Comparison of ENCODE assay signal across 22 cellular contexts in the genomic region with DNA sequence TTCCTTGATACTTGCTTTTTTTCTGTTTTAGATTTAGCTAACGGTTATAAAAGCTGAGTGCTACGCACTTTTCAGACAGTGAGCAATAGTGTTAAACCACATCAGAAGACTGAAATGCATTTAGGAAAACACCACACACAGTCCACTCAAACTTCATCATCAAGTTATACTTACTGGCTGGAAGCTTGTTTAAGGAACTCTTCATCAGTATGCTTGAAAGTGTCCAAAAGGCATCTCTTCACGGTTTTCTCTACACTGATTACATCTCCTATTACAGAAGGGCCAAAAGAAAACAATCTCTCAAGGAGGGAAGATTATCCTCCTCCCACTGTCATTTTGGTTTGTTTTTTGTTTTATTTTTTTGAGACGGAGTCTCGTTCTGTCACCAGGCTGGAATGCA. TPM values are rescaled to one million over a fixed set of nuclear protein-coding genes. Genes with fewer than 3 reads are reported as not detected.
"Had no signal": no experiment of that assay in that cellular context is flagged by ENCODE, and none has a peak within 500 bp of the region (broad histone marks: within the 10 kb centered on the region; RNA-seq: fewer than 3 reads in every experiment).

No MANE protein-coding gene starts in this region.

- H3K9me3 ChIP-seq: left ventricle myocardium inferior, mucosa of descending colon, suprapubic skin had no signal

- H3K4me3 Mint-ChIP-seq: activated naive CD8-positive, alpha-beta T cell; naive thymus-derived CD4-positive, alpha-beta T cell; T-cell; type B pancreatic cell had no signal

- H3K9me3 Mint-ChIP-seq: naive thymus-derived CD4-positive, alpha-beta T cell; T-cell; type B pancreatic cell had no signal

- DNase-seq: activated CD4-positive, alpha-beta T cell treated with anti-CD3 and anti-CD28 coated beads, Interleukin-2, amount 50 U/mL, for 48 hours; activated CD4-positive, CD25-positive, alpha-beta regulatory T cell treated with anti-CD3 and anti-CD28 coated beads, Interleukin-2, amount 50 U/mL, for 72 hours; activated CD8-positive, alpha-beta memory T cell treated with anti-CD3 and anti-CD28 coated beads, Interleukin-2, amount 50 U/mL, for 4 hours; activated effector memory CD4-positive, alpha-beta T cell treated with anti-CD3 and anti-CD28 coated beads, Interleukin-2, amount 50 U/mL, for 16 hours; amygdala; dermis blood vessel endothelial cell; erythroblast; kidney; left ventricle myocardium inferior; mucosa of descending colon; naive thymus-derived CD4-positive, alpha-beta T cell; posterior cingulate gyrus; retina; stimulated activated naive CD4-positive, alpha-beta T cell treated with Interleukin-2 at 50 U/mL for 16 hours; T-cell; T1000 had no signal

- ATAC-seq: mucosa of descending colon; naive thymus-derived CD4-positive, alpha-beta T cell; T-cell had no signal

- H3K27ac ChIP-seq: hepatocyte, left ventricle myocardium inferior, SK-N-MC, suprapubic skin had no signal

- FAIRE-seq: kidney had no signal

- H3K4me1 ChIP-seq: suprapubic skin had no signal

- H3K27me3 ChIP-seq: hepatocyte, suprapubic skin had no signal

- H3K4me3 ChIP-seq: hepatocyte, left ventricle myocardium inferior, mucosa of descending colon, SK-N-MC, suprapubic skin had no signal

- H3K27me3 Mint-ChIP-seq: activated naive CD8-positive, alpha-beta T cell; naive thymus-derived CD4-positive, alpha-beta T cell; T-cell; type B pancreatic cell had no signal

- H3K27ac Mint-ChIP-seq: activated naive CD8-positive, alpha-beta T cell; T-cell; type B pancreatic cell had no signal

RNA-seq across cellular contexts. Expression of a gene that starts 25.1 kb away (rescaled TPM):
- total RNA-seq: suprapubic skin, T-cell had no signal
- polyA plus RNA-seq: naive thymus-derived CD4-positive, alpha-beta T cell had no signal

RNA-seq across cellular contexts. Expression of a gene that starts 45.4 kb away (rescaled TPM):
- total RNA-seq: cerebellum; dermis blood vessel endothelial cell; hepatocyte; naive thymus-derived CD4-positive, alpha-beta T cell; T-cell had no signal
- polyA plus RNA-seq: naive thymus-derived CD4-positive, alpha-beta T cell had no signal
